In the genomic region with DNA sequence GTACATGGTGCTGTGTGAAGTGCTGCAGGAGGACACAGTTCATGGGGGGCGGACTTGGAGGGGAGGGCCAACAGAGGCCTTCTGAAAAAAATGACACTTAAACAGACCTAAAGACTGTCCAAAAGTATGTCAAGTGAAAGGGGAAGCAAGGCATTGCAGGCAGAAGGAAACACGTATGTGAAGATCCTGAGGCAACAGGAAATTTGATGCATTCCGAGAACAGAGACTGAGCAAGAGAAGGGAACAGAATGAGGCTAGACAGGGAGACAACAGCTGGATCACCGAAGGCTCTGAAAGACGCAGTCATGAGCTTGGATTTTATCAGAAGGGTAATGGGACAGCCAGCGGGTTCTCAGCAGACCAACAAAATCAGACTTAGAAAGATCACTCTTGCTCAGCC, we compare ENCODE assay signal across 8 cellular contexts. TPM values are rescaled to one million over a fixed set of nuclear protein-coding genes. Genes with fewer than 3 reads are reported as not detected.
DNase-seq lines count a peak whose midpoint lies in the region; ATAC-seq and TF ChIP-seq lines count a peak whose summit lies in the region.

No MANE protein-coding gene starts in this region.

- H3K27ac ChIP-seq in CD8-positive, alpha-beta memory T cell (ENCODE audit: low read depth, low read length): peak overlapping the region; percentile 98
- H3K27ac ChIP-seq in dorsolateral prefrontal cortex (peak overlapping the region in 14 of 59 donors; percentile 12 to 96 (median 93)), osteoblast (ENCODE audit: low read depth, low read length) (peak overlapping the region; percentile 96)

- peak overlapping the region; percentile 99 for H3K4me2 ChIP-seq in osteoblast (ENCODE audit: insufficient read depth, low read length)

- DNase-seq in CD8-positive, alpha-beta memory T cell: no peak
- DNase-seq in NOMO-1 treated with DMSO at 0.1 percent for 48 hours (lab: John Stamatoyannopoulos, UW; ENCODE audit: unreplicated experiment): peak; percentile 27
- no peak for DNase-seq in dorsolateral prefrontal cortex
- DNase-seq in osteoblast (ENCODE audit: insufficient read length, low spot score, missing footprints): peak; percentile 46
- no peak for DNase-seq in NCI-H187 (lab: John Stamatoyannopoulos, UW)
- DNase-seq in Ammon's horn (ENCODE audit: low spot score): no peak

- no peaks in the 10 kb centered on the region for H3K9me3 Mint-ChIP-seq in CD8-positive, alpha-beta memory T cell

- H3K79me2 ChIP-seq in osteoblast (ENCODE audit: insufficient read depth, low read length): peaks cover 82% of the 10 kb centered on the region

- H3K27me3 Mint-ChIP-seq in CD8-positive, alpha-beta memory T cell: no peaks in the 10 kb centered on the region

- H2AFZ ChIP-seq in osteoblast (ENCODE audit: low read length): no peak overlapping the region

- H3K9me3 ChIP-seq in CD8-positive, alpha-beta memory T cell (ENCODE audit: low read length): no peaks in the 10 kb centered on the region
- no peaks in the 10 kb centered on the region for H3K9me3 ChIP-seq in osteoblast (ENCODE audit: low read depth, low read length)

- peaks cover 39 to 56% (median 50%) of the 10 kb centered on the region in 3 donors for H3K4me1 Mint-ChIP-seq in CD8-positive, alpha-beta memory T cell

- H3K4me1 ChIP-seq in CD8-positive, alpha-beta memory T cell (ENCODE audit: insufficient read depth, low read length): peaks cover 31% of the 10 kb centered on the region
- H3K4me1 ChIP-seq in osteoblast (ENCODE audit: insufficient read depth, low read length): peaks cover 45% of the 10 kb centered on the region

- peak overlapping the region; percentile 92 to 99 (median 96) for H3K27ac Mint-ChIP-seq in CD8-positive, alpha-beta memory T cell

- CTCF ChIA-PET in CD8-positive, alpha-beta memory T cell (lab: Charles Lee): interaction anchor here (0.7 to 3.7 kb wide), 4 partner anchors 23 to 529 kb away, joined by 3 to 30 read pairs (median 8); partner anchors contain the start of gene POLDIP2

- peak overlapping the region; percentile 86 for H3K4me3 ChIP-seq in CD8-positive, alpha-beta memory T cell (ENCODE audit: low read length)
- H3K4me3 ChIP-seq in dorsolateral prefrontal cortex (peak overlapping the region in 58 of 59 donors; percentile 76 to 100 (median 98)), osteoblast (ENCODE audit: insufficient read depth, low read length) (peak overlapping the region; percentile 83)

- TF ChIP-seq CTCF in dorsolateral prefrontal cortex (IDR thresholded peaks at IDR 0.05 in 54 of 56, conservative IDR thresholded peaks at IDR 0.05 in 2 of 56; ENCODE audit: low read depth in 1 of 56, partially characterized antibody in 56 of 56): no peak
- TF ChIP-seq CTCF in osteoblast (IDR thresholded peaks at IDR 0.05; ENCODE audit: extremely low read depth, low read depth, low read length): no peak

- peaks cover 0 to 39% (median 3%) of the 10 kb centered on the region in 3 donors for H3K36me3 Mint-ChIP-seq in CD8-positive, alpha-beta memory T cell

- peaks cover 2% of the 10 kb centered on the region for H3K36me3 ChIP-seq in CD8-positive, alpha-beta memory T cell (ENCODE audit: insufficient read depth, low read length)
- H3K36me3 ChIP-seq in osteoblast (ENCODE audit: insufficient read depth, low read length): peaks cover 27% of the 10 kb centered on the region

- no peaks in the 10 kb centered on the region for H3K27me3 ChIP-seq in CD8-positive, alpha-beta memory T cell (ENCODE audit: insufficient read depth, low read length, poor library complexity, severe bottlenecking)
- no peaks in the 10 kb centered on the region for H3K27me3 ChIP-seq in dorsolateral prefrontal cortex
- H3K27me3 ChIP-seq in osteoblast (ENCODE audit: insufficient read depth, low read length): no peaks in the 10 kb centered on the region

- ATAC-seq in HG02610 (IDR thresholded peaks at IDR 0.05; ENCODE audit: unreplicated experiment) (no peak), HG02571 (IDR thresholded peaks at IDR 0.05; ENCODE audit: unreplicated experiment) (no peak)

- H3K4me3 Mint-ChIP-seq in CD8-positive, alpha-beta memory T cell: peak overlapping the region; percentile 90 to 99 (median 96)

- POLR2A ChIA-PET in CD8-positive, alpha-beta memory T cell (lab: Charles Lee): interaction anchor here (2.0 to 2.5 kb wide), 3 partner anchors 23 to 618 kb away, joined by 7 to 62 read pairs (median 9); partner anchors contain the start of genes PHF12, POLDIP2 and SARM1

- H4K20me1 ChIP-seq in osteoblast (ENCODE audit: insufficient read depth, low read length): peaks cover 36% of the 10 kb centered on the region

- intact Hi-C loops in dorsolateral prefrontal cortex (cut with DNase I): loop anchor here in 1 of 2 donors (2.0 kb wide), 1 partner anchor 15 kb away; the partner anchor contains the start of gene TMEM97

RNA-seq across cellular contexts. Expression of gene IFT20, which starts 1.1 kb away (rescaled TPM):
- 10 to 100 TPM; 26.0 to 29.4 TPM for total RNA-seq in CD8-positive, alpha-beta memory T cell
- 44.5 TPM for polyA plus RNA-seq in CD8-positive, alpha-beta memory T cell
- total RNA-seq in dorsolateral prefrontal cortex (10 to 100 TPM; 36.1 to 75.2 (median 53.6) TPM), osteoblast (59.4 and 59.8 TPM in 2 replicates)

RNA-seq across cellular contexts. Expression of gene TNFAIP1, which starts 1.4 kb away (rescaled TPM):
- 10 to 100 TPM; 29.0 to 30.6 TPM for total RNA-seq in CD8-positive, alpha-beta memory T cell
- 10.6 TPM for polyA plus RNA-seq in CD8-positive, alpha-beta memory T cell
- total RNA-seq in dorsolateral prefrontal cortex (10 to 100 TPM; 35.9 to 75.5 (median 51.0) TPM), osteoblast (31.8 and 33.3 TPM in 2 replicates)

RNA-seq across cellular contexts. Expression of gene TMEM97, which starts 15.2 kb away (rescaled TPM):
- 10 to 100 TPM; 64.9 to 67.1 TPM for total RNA-seq in CD8-positive, alpha-beta memory T cell
- polyA plus RNA-seq in CD8-positive, alpha-beta memory T cell: 10.4 TPM
- total RNA-seq in dorsolateral prefrontal cortex: 10 to 100 TPM in 116 of 120 experiments, 1 to 10 TPM in 4; 8.3 to 31.7 (median 16.3) TPM
- total RNA-seq in osteoblast: 20.6 TPM in 2 replicates

RNA-seq across cellular contexts. Expression of gene POLDIP2, which starts 23.2 kb away (rescaled TPM):
- 100 to 1,000 TPM; 134 to 135 TPM for total RNA-seq in CD8-positive, alpha-beta memory T cell
- polyA plus RNA-seq in CD8-positive, alpha-beta memory T cell: 81.1 TPM
- total RNA-seq in dorsolateral prefrontal cortex (10 to 100 TPM; 49.5 to 88.7 (median 68.8) TPM), osteoblast (82.9 and 84.6 TPM in 2 replicates)

RNA-seq across cellular contexts. Expression of gene SEBOX, which starts 30.8 kb away (rescaled TPM):
- not detected for total RNA-seq in CD8-positive, alpha-beta memory T cell
- not detected for polyA plus RNA-seq in CD8-positive, alpha-beta memory T cell
- total RNA-seq in dorsolateral prefrontal cortex (not detected), osteoblast (not detected in 2 replicates)

Comparison
In these comparisons a context has a peak if more than half of its experiments do, and no peak if none do; other contexts are left out.
1. DNase-seq: peak in NOMO-1 treated with DMSO at 0.1 percent for 48 hours (single experiment) and osteoblast (single experiment); none in CD8-positive, alpha-beta memory T cell (0 of 5), dorsolateral prefrontal cortex (0 of 10), NCI-H187 (0 of 2) and Ammon's horn (single experiment).
2. Peak in every context shown above with its lines, with median percentiles within 50 percentile points of each other: H3K4me3 ChIP-seq.